In genomic region chr5:97443740-97444139, GRCh38 we compare ENCODE assay signal across 26 cellular contexts.
DNase-seq lines count a peak whose midpoint lies in the region; TF ChIP-seq lines count a peak whose summit lies in the region.
"Had no signal": no experiment of that assay in that cellular context is flagged by ENCODE, and none has a peak within 500 bp of the region (broad histone marks: within the 10 kb centered on the region; RNA-seq: fewer than 3 reads in every experiment).

No MANE protein-coding gene starts in this region.

- intact Hi-C loops in spleen (cut with DNase I; ENCODE audit: low total_unique reads): no loop called here

- no peak for TF ChIP-seq POLR2A in spleen (IDR thresholded peaks at IDR 0.05)

- H3K9me3 ChIP-seq in spleen: peaks cover 0 to 54% (median 34%) of the 10 kb centered on the region in 8 donors
- H3K9me3 ChIP-seq: A549, BE2C, Caco-2 had no signal

- WGBS in spleen, 5 donors: 71 to 93% (median 79%) methylated on average over 5 of the region's 5 CpGs

- no peak overlapping the region for H3K27ac ChIP-seq in spleen
- H3K27ac ChIP-seq: 22Rv1; A549; BLaER1; BLaER1 treated with 17β-estradiol and CSF1 and Interleukin-3, amounts not matched to agents 10 nM and 100 nM; C4-2B had no signal

- no peak for TF ChIP-seq CTCF in spleen (IDR thresholded peaks at IDR 0.05 in 8 of 11, conservative IDR thresholded peaks at IDR 0.05 in 3 of 11)

- no peaks in the 10 kb centered on the region for H3K27me3 ChIP-seq in spleen (replicated peaks in 1 of 7)
- H3K27me3 ChIP-seq: BE2C; BLaER1; BLaER1 treated with 17β-estradiol and CSF1 and Interleukin-3, amounts not matched to agents 10 nM and 100 nM had no signal

- no peaks in the 10 kb centered on the region for H3K36me3 ChIP-seq in spleen
- H3K36me3 ChIP-seq: BE2C; BLaER1; BLaER1 treated with 17β-estradiol and CSF1 and Interleukin-3, amounts not matched to agents 10 nM and 100 nM had no signal

- DNase-seq in spleen (peak; percentile 52), DMS53 (lab: John Stamatoyannopoulos, UW) (no peak)
- DNase-seq: 8988T; ACHN; AML-193; BE2C; C1 segment of cervical spinal cord; Caco-2; Calu3; CD4-positive, alpha-beta memory T cell; CD4-positive, alpha-beta T cell; CD4-positive, CD25-positive, alpha-beta regulatory T cell; CD8-positive, alpha-beta memory T cell; CD8-positive, alpha-beta T cell; COR-L47; DMS 273 treated with DMSO at 0.1 percent for 48 hours; DMS153; DMS79; DMS79 treated with DMSO at 0.1 percent for 48 hours; DND-41; EL had no signal

- no peaks in the 10 kb centered on the region for H3K4me1 ChIP-seq in spleen
- H3K4me1 ChIP-seq: A549; BE2C; BLaER1; BLaER1 treated with 17β-estradiol and CSF1 and Interleukin-3, amounts not matched to agents 10 nM and 100 nM; Caco-2 had no signal

- H3K4me3 ChIP-seq in spleen: no peak overlapping the region
- H3K4me3 ChIP-seq: A549; BLaER1; BLaER1 treated with 17β-estradiol and CSF1 and Interleukin-3, amounts not matched to agents 10 nM and 100 nM had no signal
